16 cellular contexts compared by ENCODE assay signal in genomic region chrX:21741869-21742701, GRCh38. TPM values are rescaled to one million over a fixed set of nuclear protein-coding genes. Genes with fewer than 3 reads are reported as not detected.
DNase-seq lines count a peak whose midpoint lies in the region; ATAC-seq and TF ChIP-seq lines count a peak whose summit lies in the region.
"Had no signal": no experiment of that assay in that cellular context is flagged by ENCODE, and none has a peak within 500 bp of the region (broad histone marks: within the 10 kb centered on the region; RNA-seq: fewer than 3 reads in every experiment).

No MANE protein-coding gene starts in this region.

- no peaks in the 10 kb centered on the region for H3K27me3 ChIP-seq in BLaER1
- H3K27me3 ChIP-seq in hepatocyte: no peaks in the 10 kb centered on the region

- H3K4me3 ChIP-seq in BLaER1 (no peak overlapping the region), HEK293 (ENCODE audit: low read depth, low read length) (no peak overlapping the region), hepatocyte (no peak overlapping the region)
- H3K4me3 ChIP-seq: mucosa of descending colon, stomach had no signal

- 66% methylated on average over 6 of the region's 6 CpGs for WGBS in hepatocyte (ENCODE audit: low lambda C conversion rate, missing lambda C conversion rate)

- peak; percentile 53 for DNase-seq in NCI-H82 treated with DMSO at 0.1 percent for 48 hours (lab: John Stamatoyannopoulos, UW; ENCODE audit: unreplicated experiment)
- DNase-seq in hepatocyte (ENCODE audit: low spot score): no peak
- DNase-seq in stimulated activated naive B cell treated with anti-CD40 and anti-IgM and Interleukin-4, amounts not matched to agents 10 μg/mL and 1 μg/mL and 100 μg/mL, for 72 hours: no peak
- DNase-seq: activated T-cell treated with anti-CD3 and anti-CD28 coated beads, Interleukin-2, amount 50 U/mL, for 24 hours; stomach had no signal

- H2AFZ ChIP-seq in hepatocyte: no peak overlapping the region

- H3K4me2 ChIP-seq in BLaER1 (peak overlapping the region; percentile 43), hepatocyte (no peak overlapping the region)

- H3K4me3 Mint-ChIP-seq in stimulated activated naive B cell treated with anti-CD40 and anti-IgM and Interleukin-4, amounts not matched to agents 10 μg/mL and 1 μg/mL and 100 μg/mL, for 72 hours: no peak overlapping the region
- H3K4me3 Mint-ChIP-seq: activated T-cell treated with anti-CD3 and anti-CD28 coated beads, Interleukin-2, amount 50 U/mL, for 24 hours; dendritic cell treated with granulocyte-macrophage colony-stimulating factor and Interleukin-4, amounts not matched to agents 40 ng/mL and 50 ng/mL, for 4 days had no signal

- no peak overlapping the region for H3K27ac Mint-ChIP-seq in stimulated activated naive B cell treated with anti-CD40 and anti-IgM and Interleukin-4, amounts not matched to agents 10 μg/mL and 1 μg/mL and 100 μg/mL, for 72 hours
- H3K27ac Mint-ChIP-seq: activated T-cell treated with anti-CD3 and anti-CD28 coated beads, Interleukin-2, amount 50 U/mL, for 24 hours; dendritic cell treated with granulocyte-macrophage colony-stimulating factor and Interleukin-4, amounts not matched to agents 40 ng/mL and 50 ng/mL, for 4 days; progenitor cell of endocrine pancreas had no signal

- no peaks in the 10 kb centered on the region for H3K79me2 ChIP-seq in hepatocyte

- H3K27ac ChIP-seq in BLaER1 (no peak overlapping the region), HEK293 (ENCODE audit: extremely low read depth, low read depth, low read length) (peak overlapping the region; percentile 70), hepatocyte (peak overlapping the region; percentile 27)
- H3K27ac ChIP-seq: stomach had no signal

- H3K4me1 ChIP-seq in BLaER1: peaks cover 21% of the 10 kb centered on the region
- peaks cover 14% of the 10 kb centered on the region for H3K4me1 ChIP-seq in HEK293 (ENCODE audit: control insufficient read depth, insufficient read depth, low read length)
- H3K4me1 ChIP-seq in hepatocyte (ENCODE audit: insufficient read depth): peaks cover 12% of the 10 kb centered on the region

- no peaks in the 10 kb centered on the region for H3K36me3 ChIP-seq in BLaER1
- no peaks in the 10 kb centered on the region for H3K36me3 ChIP-seq in HEK293 (ENCODE audit: control insufficient read depth in 2 of 2, insufficient read depth in 1 of 2, low read length in 2 of 2)
- no peaks in the 10 kb centered on the region for H3K36me3 ChIP-seq in hepatocyte (replicated peaks; ENCODE audit: insufficient read depth, low read depth)
- H3K36me3 ChIP-seq: stomach had no signal

- POLR2A ChIA-PET in HEK293 (lab: Yijun Ruan, JAX): interaction anchor here (0.7 to 1.6 kb wide), 5 partner anchors 36 to 1620 kb away, joined by 3 to 4 read pairs (median 3); partner anchors contain the start of gene CNKSR2

- H3K27me3 Mint-ChIP-seq in stimulated activated naive B cell treated with anti-CD40 and anti-IgM and Interleukin-4, amounts not matched to agents 10 μg/mL and 1 μg/mL and 100 μg/mL, for 72 hours: peaks cover 5 to 9% of the 10 kb centered on the region in 2 donors

- ATAC-seq in HG03469 (IDR thresholded peaks at IDR 0.05; ENCODE audit: unreplicated experiment) (no peak), HG02763 (IDR thresholded peaks at IDR 0.05; ENCODE audit: unreplicated experiment) (no peak), GM19328 (IDR thresholded peaks at IDR 0.05; ENCODE audit: unreplicated experiment) (no peak)
- no peak for ATAC-seq in stimulated activated naive B cell treated with anti-CD40 and anti-IgM and Interleukin-4, amounts not matched to agents 10 μg/mL and 1 μg/mL and 100 μg/mL, for 72 hours (replicated peaks)
- ATAC-seq: HCT116, mucosa of descending colon had no signal

- no peaks in the 10 kb centered on the region for H3K36me3 Mint-ChIP-seq in stimulated activated naive B cell treated with anti-CD40 and anti-IgM and Interleukin-4, amounts not matched to agents 10 μg/mL and 1 μg/mL and 100 μg/mL, for 72 hours

- CTCF ChIA-PET in HEK293 (lab: Yijun Ruan, JAX): interaction anchor here (0.7 kb wide), 1 partner anchor 60 kb away, joined by 3 read pairs; no protein-coding TSS in a partner anchor

- TF ChIP-seq CTCF in HEK293 (tag by site-specific recombination; IDR thresholded peaks at IDR 0.05) (no peak), hepatocyte (IDR thresholded peaks at IDR 0.05; ENCODE audit: poor library complexity) (no peak)

- H4K20me1 ChIP-seq in BLaER1: no peaks in the 10 kb centered on the region
- H4K20me1 ChIP-seq in hepatocyte (ENCODE audit: insufficient read depth, poor library complexity, severe bottlenecking): no peaks in the 10 kb centered on the region

- H3K9ac ChIP-seq in BLaER1: no peak overlapping the region

- no peaks in the 10 kb centered on the region for H3K4me1 Mint-ChIP-seq in stimulated activated naive B cell treated with anti-CD40 and anti-IgM and Interleukin-4, amounts not matched to agents 10 μg/mL and 1 μg/mL and 100 μg/mL, for 72 hours

- H3K9me2 ChIP-seq in hepatocyte (replicated peaks; ENCODE audit: insufficient read depth): no peaks in the 10 kb centered on the region

- H3K9me3 ChIP-seq in BLaER1 (no peaks in the 10 kb centered on the region), HEK293 (ENCODE audit: control insufficient read depth, insufficient read depth, low read depth, low read length) (no peaks in the 10 kb centered on the region), hepatocyte (ENCODE audit: low read depth) (no peaks in the 10 kb centered on the region)
- H3K9me3 ChIP-seq: mucosa of descending colon, stomach had no signal

- H3K9me3 Mint-ChIP-seq in stimulated activated naive B cell treated with anti-CD40 and anti-IgM and Interleukin-4, amounts not matched to agents 10 μg/mL and 1 μg/mL and 100 μg/mL, for 72 hours: no peaks in the 10 kb centered on the region
- H3K9me3 Mint-ChIP-seq: activated T-cell treated with anti-CD3 and anti-CD28 coated beads, Interleukin-2, amount 50 U/mL, for 24 hours; dendritic cell treated with granulocyte-macrophage colony-stimulating factor and Interleukin-4, amounts not matched to agents 40 ng/mL and 50 ng/mL, for 4 days had no signal

TF ChIP-seq in HEK293, 187 proteins besides CTCF, POLR2A, EP300 and RAD21 (continues in another document):
- TF ChIP-seq HIC1 (tag by site-specific recombination; IDR thresholded peaks at IDR 0.05) (peak; percentile 28; the same call in 1 of the 2 replicates), ZNF639 (tag by site-specific recombination; IDR thresholded peaks at IDR 0.05) (peak; percentile 55; the same call in 1 of the 2 replicates), ZNF692 (tag by site-specific recombination; IDR thresholded peaks at IDR 0.05) (peak; percentile 64), ZNF660 (tag by site-specific recombination; IDR thresholded peaks at IDR 0.05) (peak; percentile 30; the same call in 1 of the 2 replicates), ZNF629 (tag by site-specific recombination; IDR thresholded peaks at IDR 0.05) (peak; percentile 85), ZNF274 (IDR thresholded peaks at IDR 0.05; ENCODE audit: low read length) (no peak), ZNF274 (tag by site-specific recombination; IDR thresholded peaks at IDR 0.05; ENCODE audit: borderline replicate concordance) (no peak), ATF2 (tag by site-specific recombination; IDR thresholded peaks at IDR 0.05; ENCODE audit: low read depth) (peak; percentile 81)

RNA-seq across cellular contexts. Expression of gene SMPX, which starts 15.8 kb away (rescaled TPM):
- total RNA-seq in hepatocyte: 0.64 and 1.4 TPM in 2 replicates
- 3.0 and 4.1 TPM in 2 replicates for polyA plus RNA-seq in hepatocyte
- total RNA-seq: OCI-LY7, progenitor cell of endocrine pancreas had no signal
- polyA plus RNA-seq: BJ had no signal
